Comparison of ENCODE assay signal across 8 cellular contexts in genomic region chr16:3458278-3458851, GRCh38. TPM values are rescaled to one million over a fixed set of nuclear protein-coding genes. Genes with fewer than 3 reads are reported as not detected.
A peak's percentile ranks its signal among the peaks of the same experiment; 100 is the strongest.
DNase-seq lines count a peak whose midpoint lies in the region; TF ChIP-seq lines count a peak whose summit lies in the region.

No MANE protein-coding gene starts in this region.

- no peak for TF ChIP-seq CTCF in HEK293 (tag by site-specific recombination; IDR thresholded peaks at IDR 0.05)

- 0 to 1% methylated on average over 47 of the region's 47 CpGs for WGBS in ectodermal cell, 2 experiments

- DNase-seq in NCI-H146 (lab: John Stamatoyannopoulos, UW) (peak; percentile 42), NCI-H146 treated with DMSO at 0.1 percent for 48 hours (lab: John Stamatoyannopoulos, UW; ENCODE audit: unreplicated experiment) (no peak), RPMI8226 (peak; percentile 55), cerebellar cortex (ENCODE audit: low spot score) (no peak), SKM-1 treated with dmso at 0.1 percent for 144 hours (lab: John Stamatoyannopoulos, UW; ENCODE audit: unreplicated experiment) (no peak)

- H3K4me3 ChIP-seq in HEK293 (ENCODE audit: low read depth, low read length) (peak overlapping the region; percentile 83), ectodermal cell (ENCODE audit: insufficient read depth, low read depth, low read length) (peak overlapping the region; percentile 80), mucosa of stomach (ENCODE audit: low read length) (peak overlapping the region; percentile 63)

- H3K36me3 ChIP-seq in HEK293 (ENCODE audit: control insufficient read depth in 2 of 2, insufficient read depth in 1 of 2, low read length in 2 of 2) (peaks cover 0 to 4% of the 10 kb centered on the region in 2 experiments; a peak in 2 of 3 replicates), ectodermal cell (ENCODE audit: control insufficient read depth, insufficient read depth, low read length) (no peaks in the 10 kb centered on the region), mucosa of stomach (ENCODE audit: control insufficient read depth, insufficient read depth, low read length) (no peaks in the 10 kb centered on the region)

- H3K27me3 ChIP-seq in ectodermal cell (ENCODE audit: control insufficient read depth, insufficient read depth, low read length, poor library complexity, severe bottlenecking) (no peaks in the 10 kb centered on the region), mucosa of stomach (ENCODE audit: control insufficient read depth, insufficient read depth, low read length) (no peaks in the 10 kb centered on the region)

- H3K27ac ChIP-seq in HEK293 (ENCODE audit: extremely low read depth, low read depth, low read length) = peak overlapping the region; percentile 93
- peak overlapping the region; percentile 68 for H3K27ac ChIP-seq in ectodermal cell (ENCODE audit: insufficient read depth, low read depth, low read length, poor library complexity, severe bottlenecking)

- CTCF ChIA-PET in HEK293 (lab: Yijun Ruan, JAX) = interaction anchor here (0.6 kb wide), 1 partner anchor 680 kb away, joined by 3 read pairs; no protein-coding TSS in a partner anchor

- peak overlapping the region; percentile 80 for H3K9ac ChIP-seq in mucosa of stomach (ENCODE audit: low read length)

- H3K4me1 ChIP-seq in HEK293 (ENCODE audit: control insufficient read depth, insufficient read depth, low read length) (peaks cover 10% of the 10 kb centered on the region), ectodermal cell (ENCODE audit: control insufficient read depth, insufficient read depth, low read length) (peaks cover 25% of the 10 kb centered on the region), mucosa of stomach (ENCODE audit: control insufficient read depth, insufficient read depth, low read length) (peaks cover 45% of the 10 kb centered on the region)

- POLR2A ChIA-PET in HEK293 (lab: Yijun Ruan, JAX) = no interaction called here

- no peaks in the 10 kb centered on the region for H3K9me3 ChIP-seq in HEK293 (ENCODE audit: control insufficient read depth, insufficient read depth, low read depth, low read length)
- no peaks in the 10 kb centered on the region for H3K9me3 ChIP-seq in ectodermal cell (ENCODE audit: control insufficient read depth, low read length)
- no peaks in the 10 kb centered on the region for H3K9me3 ChIP-seq in mucosa of stomach (ENCODE audit: control insufficient read depth, low read length)

TF ChIP-seq in HEK293, 187 proteins besides CTCF, POLR2A, EP300 and RAD21 (continues in another document):
- no peak for TF ChIP-seq ZNF701 (tag by site-specific recombination; IDR thresholded peaks at IDR 0.05)
- TF ChIP-seq ZNF148 (tag by site-specific recombination; IDR thresholded peaks at IDR 0.05; ENCODE audit: borderline replicate concordance) = no peak
- TF ChIP-seq ZNF18 (tag by site-specific recombination; IDR thresholded peaks at IDR 0.05) = no peak
- TF ChIP-seq ZNF426 (tag by site-specific recombination; IDR thresholded peaks at IDR 0.05) = no peak
- TF ChIP-seq ZBTB26 (tag by site-specific recombination; optimal IDR thresholded peaks at IDR 0.05) = peak; percentile 48
- no peak for TF ChIP-seq ZNF449 (tag by site-specific recombination; IDR thresholded peaks at IDR 0.05)
- TF ChIP-seq ZNF664 (tag by site-specific recombination; IDR thresholded peaks at IDR 0.05) = no peak
- peak; percentile 23; the same call in 1 of the 2 replicates for TF ChIP-seq ZBTB17 (tag by site-specific recombination; IDR thresholded peaks at IDR 0.05)
- TF ChIP-seq ZNF548 (tag by site-specific recombination; IDR thresholded peaks at IDR 0.05) = no peak
- TF ChIP-seq ZBTB49 (tag by site-specific recombination; IDR thresholded peaks at IDR 0.05; ENCODE audit: low read depth) = no peak
- no peak for TF ChIP-seq ZNF23 (tag by site-specific recombination; IDR thresholded peaks at IDR 0.05; ENCODE audit: borderline replicate concordance)
- TF ChIP-seq ZNF600 (tag by site-specific recombination; IDR thresholded peaks at IDR 0.05) = no peak
- TF ChIP-seq ZNF660 (tag by site-specific recombination; IDR thresholded peaks at IDR 0.05) = no peak

RNA-seq across cellular contexts. Expression of gene NAA60, which starts 14.9 kb away (rescaled TPM):
- polyA plus RNA-seq in ectodermal cell (2013, experiment 1 of 4) = 61.9 TPM
- polyA plus RNA-seq in ectodermal cell (2013, experiment 2 of 4) = 60.3 TPM
- polyA plus RNA-seq in ectodermal cell (2013, experiment 3 of 4) = 47.1 TPM
- polyA plus RNA-seq in ectodermal cell (2013, experiment 4 of 4) = 56.4 TPM

RNA-seq across cellular contexts. Expression of gene ZNF597, which starts 15.1 kb away (rescaled TPM):
- polyA plus RNA-seq in ectodermal cell (2013, experiment 1 of 4) = 1.8 TPM
- polyA plus RNA-seq in ectodermal cell (2013, experiment 2 of 4) = 2.0 TPM
- polyA plus RNA-seq in ectodermal cell (2013, experiment 3 of 4) = 1.8 TPM
- polyA plus RNA-seq in ectodermal cell (2013, experiment 4 of 4) = 1.8 TPM

RNA-seq across cellular contexts. Expression of gene C16orf90, which starts 36.9 kb away (rescaled TPM):
- polyA plus RNA-seq in ectodermal cell (2013, experiment 1 of 4) = not detected
- polyA plus RNA-seq in ectodermal cell (2013, experiment 2 of 4) = not detected
- not detected for polyA plus RNA-seq in ectodermal cell (2013, experiment 3 of 4)
- polyA plus RNA-seq in ectodermal cell (2013, experiment 4 of 4) = not detected

RNA-seq across cellular contexts. Expression of gene CLUAP1, which starts 42.4 kb away (rescaled TPM):
- polyA plus RNA-seq in ectodermal cell (2013, experiment 1 of 4) = 25.8 TPM
- 40.4 TPM for polyA plus RNA-seq in ectodermal cell (2013, experiment 2 of 4)
- 25.9 TPM for polyA plus RNA-seq in ectodermal cell (2013, experiment 3 of 4)
- polyA plus RNA-seq in ectodermal cell (2013, experiment 4 of 4) = 34.5 TPM

RNA-seq across cellular contexts. Expression of gene ZNF174, which starts 57.4 kb away (rescaled TPM):
- 15.3 TPM for polyA plus RNA-seq in ectodermal cell (2013, experiment 1 of 4)
- polyA plus RNA-seq in ectodermal cell (2013, experiment 2 of 4) = 17.5 TPM
- 12.7 TPM for polyA plus RNA-seq in ectodermal cell (2013, experiment 3 of 4)
- 12.3 TPM for polyA plus RNA-seq in ectodermal cell (2013, experiment 4 of 4)

Comparison
In these comparisons a context has a peak if more than half of its experiments do, and no peak if none do; other contexts are left out.
1. DNase-seq: peak in NCI-H146 (single experiment) and RPMI8226 (single experiment); none in NCI-H146 treated with DMSO at 0.1 percent for 48 hours (single experiment), cerebellar cortex (single experiment) and SKM-1 treated with dmso at 0.1 percent for 144 hours (single experiment).
2. Peak in every context shown above with its lines, with median percentiles within 50 percentile points of each other: H3K4me3 ChIP-seq.